21 cellular contexts compared by ENCODE assay signal in genomic region chr5:161409471-161409870, GRCh38.
"Had no signal": no experiment of that assay in that cellular context is flagged by ENCODE, and none has a peak within 500 bp of the region (broad histone marks: within the 10 kb centered on the region; RNA-seq: fewer than 3 reads in every experiment).

No MANE protein-coding gene starts in this region.

- H3K4me1 Mint-ChIP-seq: IgD-negative memory B cell had no signal

- H3K36me3 Mint-ChIP-seq: IgD-negative memory B cell had no signal

- H3K36me3 ChIP-seq: SJSA1 had no signal

- H3K27ac Mint-ChIP-seq: IgD-negative memory B cell had no signal

- H3K4me1 ChIP-seq: SJSA1 had no signal

- H3K27me3 ChIP-seq: SJSA1 had no signal

- H3K27ac ChIP-seq: HL-60, KMS-11, SJSA1, SK-N-MC had no signal

- H3K27me3 Mint-ChIP-seq: IgD-negative memory B cell had no signal

- H3K9ac ChIP-seq: KMS-11 had no signal

- ATAC-seq: K562 had no signal

- H3K4me3 ChIP-seq: K562, SJSA1, SK-N-MC had no signal

- DNase-seq: Kasumi-1, NCI-H1092 treated with DMSO at 0.1 percent for 48 hours, NCI-H1436 treated with DMSO at 0.1 percent for 48 hours, NCI-H1694, NCI-H187 treated with DMSO at 0.1 percent for 48 hours, NCI-H2029 treated with DMSO at 0.1 percent for 48 hours, NCI-H2171 treated with DMSO at 0.1 percent for 48 hours, NCI-H345, NCI-H446 treated with DMSO at 0.1 percent for 48 hours, NCI-H510A treated with DMSO at 0.1 percent for 48 hours, NCI-H526, NCI-H82, Right ventricle myocardium superior, RPMI8226, SIG-M5 had no signal

- H3K4me3 Mint-ChIP-seq: IgD-negative memory B cell had no signal

- H3K4me2 ChIP-seq: KMS-11 had no signal

- H3K9me3 Mint-ChIP-seq: IgD-negative memory B cell had no signal
